25 cellular contexts compared by ENCODE assay signal in genomic region chr7:121352323-121352722, GRCh38. TPM values are rescaled to one million over a fixed set of nuclear protein-coding genes. Genes with fewer than 3 reads are reported as not detected.
DNase-seq lines count a peak whose midpoint lies in the region; ATAC-seq and TF ChIP-seq lines count a peak whose summit lies in the region.
"Had no signal": no experiment of that assay in that cellular context is flagged by ENCODE, and none has a peak within 500 bp of the region (broad histone marks: within the 10 kb centered on the region; RNA-seq: fewer than 3 reads in every experiment).

No MANE protein-coding gene starts in this region.

- no peaks in the 10 kb centered on the region for H3K27me3 Mint-ChIP-seq in osteocyte (ENCODE audit: unreplicated experiment)
- H3K27me3 Mint-ChIP-seq: activated CD8-positive, alpha-beta T cell treated with anti-CD3 and anti-CD28 coated beads for 36 hours had no signal

- H3K36me3 Mint-ChIP-seq in osteocyte (ENCODE audit: unreplicated experiment): peaks cover 33% of the 10 kb centered on the region

- ATAC-seq in GM18511 (IDR thresholded peaks at IDR 0.05; ENCODE audit: unreplicated experiment) (peak; percentile 66), GM21390 (IDR thresholded peaks at IDR 0.05; ENCODE audit: unreplicated experiment) (peak; percentile 59), HG02885 (IDR thresholded peaks at IDR 0.05; ENCODE audit: poor library complexity, unreplicated experiment) (peak; percentile 79), HG03571 (IDR thresholded peaks at IDR 0.05; ENCODE audit: unreplicated experiment) (peak; percentile 48)
- ATAC-seq: activated CD8-positive, alpha-beta T cell treated with anti-CD3 and anti-CD28 coated beads for 36 hours; Panc1 had no signal

- H3K9me3 Mint-ChIP-seq in osteocyte (ENCODE audit: unreplicated experiment): no peaks in the 10 kb centered on the region
- H3K9me3 Mint-ChIP-seq: activated CD8-positive, alpha-beta T cell treated with anti-CD3 and anti-CD28 coated beads for 36 hours; HFFc6; nephron had no signal

- no peaks in the 10 kb centered on the region for H3K4me1 Mint-ChIP-seq in osteocyte (ENCODE audit: unreplicated experiment)

- DNase-seq in middle frontal gyrus (ENCODE audit: extremely low spot score, low spot score) (no peak), NCI-H446 treated with DMSO at 0.1 percent for 48 hours (lab: John Stamatoyannopoulos, UW) (no peak), AG08396 (ENCODE audit: low spot score) (no peak), osteocyte (ENCODE audit: extremely low spot score, unreplicated experiment) (no peak)
- DNase-seq: ACHN; activated CD8-positive, alpha-beta T cell treated with anti-CD3 and anti-CD28 coated beads for 36 hours; activated effector memory CD4-positive, alpha-beta T cell treated with anti-CD3 and anti-CD28 coated beads, Interleukin-2, amount 50 U/mL, for 16 hours; activated T-cell treated with anti-CD3 and anti-CD28 coated beads for 4 hours; central memory CD4-positive, alpha-beta T cell; dermis blood vessel endothelial cell; DND-41; HFFc6; Karpas-422; NCI-H526 treated with DMSO at 0.1 percent for 48 hours; SIG-M5; stimulated activated CD4-positive, alpha-beta T cell treated with anti-CD3 and anti-CD28 coated beads, Interleukin-4, amount 100 ng/mL, for 1 hour; stimulated activated naive CD4-positive, alpha-beta T cell; testis had no signal

- no peak overlapping the region for H3K4me3 Mint-ChIP-seq in osteocyte (ENCODE audit: unreplicated experiment)
- H3K4me3 Mint-ChIP-seq: activated CD8-positive, alpha-beta T cell treated with anti-CD3 and anti-CD28 coated beads for 36 hours; HFFc6; nephron had no signal

- H3K27ac Mint-ChIP-seq in osteocyte (ENCODE audit: unreplicated experiment): no peak overlapping the region
- H3K27ac Mint-ChIP-seq: activated CD8-positive, alpha-beta T cell treated with anti-CD3 and anti-CD28 coated beads for 36 hours; HFFc6; nephron had no signal

- no peak for TF ChIP-seq CTCF in osteocyte (IDR thresholded peaks at IDR 0.05)

RNA-seq across cellular contexts. Expression of gene WNT16, which starts 23.5 kb away (rescaled TPM):
- total RNA-seq in osteocyte: 0.26 and 0.81 TPM in 2 replicates
- total RNA-seq: activated CD8-positive, alpha-beta T cell treated with anti-CD3 and anti-CD28 coated beads for 36 hours; dermis blood vessel endothelial cell; liver had no signal

RNA-seq across cellular contexts. Expression of gene FAM3C, which starts 43.8 kb away (rescaled TPM):
- total RNA-seq in osteocyte: 37.4 and 42.0 TPM in 2 replicates
